6 cellular contexts compared by ENCODE assay signal in the genomic region with DNA sequence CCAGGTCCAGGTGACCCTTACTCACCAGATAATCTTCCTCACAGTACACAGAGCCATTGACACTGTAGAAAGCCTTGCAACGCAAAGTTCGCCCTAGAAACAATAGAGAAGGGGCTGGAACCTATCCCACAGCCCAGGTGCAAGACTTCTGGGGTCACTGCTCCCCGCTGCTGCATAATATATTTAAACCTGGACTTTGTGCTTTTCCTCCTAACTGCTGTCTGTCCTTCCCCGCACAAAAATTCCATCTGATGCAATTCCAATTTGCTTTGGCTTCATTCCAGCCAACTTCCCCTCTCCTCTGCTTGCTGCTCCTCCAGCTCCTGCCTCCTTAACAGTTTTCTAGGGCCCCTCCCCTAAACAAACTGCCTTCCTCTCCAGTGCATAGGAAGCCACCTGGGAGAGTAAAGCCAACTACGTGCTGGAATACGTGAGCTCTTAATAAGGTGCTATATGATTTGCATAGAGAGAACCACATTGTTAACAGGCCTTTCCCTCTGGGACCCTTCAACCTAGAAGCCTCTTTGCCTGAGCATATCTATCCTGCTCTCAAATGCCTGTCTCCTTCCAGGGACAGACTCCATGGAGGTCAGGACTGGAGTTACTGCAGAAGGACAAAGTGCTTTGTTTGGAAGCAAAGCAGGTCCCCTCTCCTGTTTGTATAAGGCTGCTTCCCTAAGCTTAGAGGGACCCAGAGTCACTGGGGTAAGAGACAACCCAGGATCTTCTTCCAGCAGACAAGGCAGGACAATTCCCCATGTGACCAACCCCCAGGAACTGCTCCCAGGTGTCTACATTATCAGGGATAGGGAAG. TPM values are rescaled to one million over a fixed set of nuclear protein-coding genes. Genes with fewer than 3 reads are reported as not detected.
A peak's percentile ranks its signal among the peaks of the same experiment; 100 is the strongest.
DNase-seq lines count a peak whose midpoint lies in the region; TF ChIP-seq lines count a peak whose summit lies in the region.

No MANE protein-coding gene starts in this region.

- no peaks in the 10 kb centered on the region for H3K9me3 Mint-ChIP-seq in mesothelial cell of epicardium
- no peaks in the 10 kb centered on the region for H3K9me3 Mint-ChIP-seq in activated CD4-positive, alpha-beta memory T cell treated with anti-CD3 and anti-CD28 coated beads for 36 hours

- CTCF ChIA-PET in activated CD4-positive, alpha-beta memory T cell treated with anti-CD3 and anti-CD28 coated beads for 36 hours (lab: Charles Lee) = interaction anchor here (1.1 to 8.5 kb wide), 7 partner anchors 7 to 144 kb away, joined by 3 to 201 read pairs (median 5); partner anchors contain the start of genes AJUBA and CDH24

- H3K27me3 ChIP-seq in WERI-Rb-1 (ENCODE audit: insufficient read depth, low read depth, severe bottlenecking) = no peaks in the 10 kb centered on the region

- H3K4me3 ChIP-seq in WERI-Rb-1 (ENCODE audit: low read depth, low read length) = peak overlapping the region; percentile 6; the same call in 1 of the 2 replicates

- peaks cover 52% of the 10 kb centered on the region for H3K4me1 Mint-ChIP-seq in mesothelial cell of epicardium
- H3K4me1 Mint-ChIP-seq in activated CD4-positive, alpha-beta memory T cell treated with anti-CD3 and anti-CD28 coated beads for 36 hours (ENCODE audit: low read depth) = peaks cover 6% of the 10 kb centered on the region

- no peaks in the 10 kb centered on the region for H3K9me3 ChIP-seq in WERI-Rb-1 (ENCODE audit: severe bottlenecking)

- H3K27me3 Mint-ChIP-seq in mesothelial cell of epicardium (ENCODE audit: low read depth) = no peaks in the 10 kb centered on the region
- no peaks in the 10 kb centered on the region for H3K27me3 Mint-ChIP-seq in activated CD4-positive, alpha-beta memory T cell treated with anti-CD3 and anti-CD28 coated beads for 36 hours

- TF ChIP-seq CTCF in WERI-Rb-1 (IDR thresholded peaks at IDR 0.05; ENCODE audit: low read depth, low read length) = no peak
- no peak for TF ChIP-seq CTCF in mesothelial cell of epicardium (IDR thresholded peaks at IDR 0.05; ENCODE audit: unreplicated experiment)

- POLR2A ChIA-PET in activated CD4-positive, alpha-beta memory T cell treated with anti-CD3 and anti-CD28 coated beads for 36 hours (lab: Charles Lee) = no interaction called here

- DNase-seq in GM03348 (ENCODE audit: low spot score) (peak; percentile 35), WERI-Rb-1 (peak; percentile 16), mesothelial cell of epicardium (ENCODE audit: low spot score in 2 of 2, unreplicated experiment in 2 of 2) (no peak), cortex of kidney (lab: John Stamatoyannopoulos, UW) (no peak), NCI-H1694 (lab: John Stamatoyannopoulos, UW) (no peak)
- no peak for DNase-seq in activated CD4-positive, alpha-beta memory T cell treated with anti-CD3 and anti-CD28 coated beads for 36 hours

- intact Hi-C loops in activated CD4-positive, alpha-beta memory T cell treated with anti-CD3 and anti-CD28 coated beads for 36 hours (cut with micrococcal nuclease) = no loop called here

- no peaks in the 10 kb centered on the region; the same call in 1 of the 2 replicates for H3K36me3 ChIP-seq in WERI-Rb-1

- peak overlapping the region; percentile 46 for H3K4me3 Mint-ChIP-seq in mesothelial cell of epicardium
- H3K4me3 Mint-ChIP-seq in activated CD4-positive, alpha-beta memory T cell treated with anti-CD3 and anti-CD28 coated beads for 36 hours = no peak overlapping the region

- peak overlapping the region; percentile 82 for H3K27ac ChIP-seq in WERI-Rb-1

- peak overlapping the region; percentile 100 for H3K27ac Mint-ChIP-seq in mesothelial cell of epicardium
- H3K27ac Mint-ChIP-seq in activated CD4-positive, alpha-beta memory T cell treated with anti-CD3 and anti-CD28 coated beads for 36 hours = no peak overlapping the region

- H3K36me3 Mint-ChIP-seq in mesothelial cell of epicardium = peaks cover 26% of the 10 kb centered on the region
- no peaks in the 10 kb centered on the region for H3K36me3 Mint-ChIP-seq in activated CD4-positive, alpha-beta memory T cell treated with anti-CD3 and anti-CD28 coated beads for 36 hours

RNA-seq across cellular contexts. Expression of gene AJUBA, which starts 5.5 kb away (rescaled TPM):
- 108 to 110 TPM (median 109 TPM) in 3 replicates for total RNA-seq in mesothelial cell of epicardium
- 1 to 10 TPM; 1.5 to 1.7 TPM for total RNA-seq in activated CD4-positive, alpha-beta memory T cell treated with anti-CD3 and anti-CD28 coated beads for 36 hours

RNA-seq across cellular contexts. Expression of gene HAUS4, which starts 19.9 kb away (rescaled TPM):
- total RNA-seq in mesothelial cell of epicardium = 32.7 to 33.2 TPM (median 33.0 TPM) in 3 replicates
- 10 to 100 TPM; 84.4 to 86.6 TPM for total RNA-seq in activated CD4-positive, alpha-beta memory T cell treated with anti-CD3 and anti-CD28 coated beads for 36 hours

RNA-seq across cellular contexts. Expression of gene C14orf93, which starts 33.1 kb away (rescaled TPM):
- 14.0 to 15.1 TPM (median 14.9 TPM) in 3 replicates for total RNA-seq in mesothelial cell of epicardium
- 10 to 100 TPM in 1 of 2 experiments, 1 to 10 TPM in 1; 7.5 to 10.8 TPM for total RNA-seq in activated CD4-positive, alpha-beta memory T cell treated with anti-CD3 and anti-CD28 coated beads for 36 hours

RNA-seq across cellular contexts. Expression of gene PRMT5, which starts 47.7 kb away (rescaled TPM):
- 86.2 to 89.8 TPM (median 86.2 TPM) in 3 replicates for total RNA-seq in mesothelial cell of epicardium
- 100 to 1,000 TPM in 1 of 2 experiments, 10 to 100 TPM in 1; 85.6 to 100 TPM for total RNA-seq in activated CD4-positive, alpha-beta memory T cell treated with anti-CD3 and anti-CD28 coated beads for 36 hours

RNA-seq across cellular contexts. Expression of gene PSMB5, which starts 57.9 kb away (rescaled TPM):
- total RNA-seq in mesothelial cell of epicardium = 121 to 124 TPM (median 123 TPM) in 3 replicates
- 100 to 1,000 TPM; 116 to 119 TPM for total RNA-seq in activated CD4-positive, alpha-beta memory T cell treated with anti-CD3 and anti-CD28 coated beads for 36 hours

Comparison
In these comparisons a context has a peak if more than half of its experiments do, and no peak if none do; other contexts are left out.
1. DNase-seq: peak in GM03348 (single experiment) and WERI-Rb-1 (single experiment); none in mesothelial cell of epicardium (0 of 2), cortex of kidney (single experiment), activated CD4-positive, alpha-beta memory T cell treated with anti-CD3 and anti-CD28 coated beads for 36 hours (single experiment) and NCI-H1694 (single experiment).
2. RNA of gene AJUBA, which starts 5.5 kb away (total RNA-seq): 108 to 110 TPM in mesothelial cell of epicardium; 1.5 to 1.7 TPM in activated CD4-positive, alpha-beta memory T cell treated with anti-CD3 and anti-CD28 coated beads for 36 hours; every median in the first group is over 10 times any median in the second.